Comparison of ENCODE assay signal across 9 cellular contexts in genomic region chr7:122072272-122072671, GRCh38.
"Had no signal": no experiment of that assay in that cellular context is flagged by ENCODE, and none has a peak within 500 bp of the region (broad histone marks: within the 10 kb centered on the region; RNA-seq: fewer than 3 reads in every experiment).

No MANE protein-coding gene starts in this region.

- H3K27me3 Mint-ChIP-seq: IgD-negative memory B cell had no signal

- FAIRE-seq: HepG2, HTR-8/SVneo had no signal

- H3K4me1 Mint-ChIP-seq: IgD-negative memory B cell had no signal

- H3K27ac Mint-ChIP-seq: IgD-negative memory B cell had no signal

- DNase-seq: IMR-90, KBM-7, KG1 had no signal

- H3K4me3 ChIP-seq: K562 had no signal

- ATAC-seq: HepG2, K562 had no signal

- H3K4me2 ChIP-seq: KMS-11 had no signal

- H3K9ac ChIP-seq: KMS-11 had no signal

- H3K4me3 Mint-ChIP-seq: IgD-negative memory B cell had no signal

- H3K27ac ChIP-seq: HL-60, KMS-11 had no signal
